ENCODE assay signal across 11 cellular contexts in the genomic region with DNA sequence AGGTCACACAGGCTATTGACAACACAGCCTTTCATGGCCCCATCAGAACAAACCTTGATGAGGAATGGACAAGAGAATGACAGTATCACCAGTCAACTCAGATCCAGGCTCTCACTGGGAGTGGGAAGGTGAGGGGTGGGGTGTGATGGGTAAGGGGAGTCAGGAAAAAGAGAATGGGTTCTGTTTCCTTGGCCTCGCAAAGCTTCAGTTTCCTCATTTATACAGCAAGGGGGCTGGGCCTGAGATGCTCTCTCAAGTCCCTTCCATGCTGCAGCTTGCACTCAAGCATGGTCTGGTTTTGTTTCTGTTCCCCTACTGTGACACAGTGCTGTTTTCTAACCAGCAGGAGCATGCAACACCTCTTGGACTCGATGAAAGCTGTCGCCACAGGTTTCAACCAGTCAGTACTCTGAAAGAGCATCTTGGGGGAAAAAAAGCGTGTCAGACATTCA.
DNase-seq lines count a peak whose midpoint lies in the region; ATAC-seq and TF ChIP-seq lines count a peak whose summit lies in the region.
"Had no signal": no experiment of that assay in that cellular context is flagged by ENCODE, and none has a peak within 500 bp of the region (broad histone marks: within the 10 kb centered on the region; RNA-seq: fewer than 3 reads in every experiment).

No MANE protein-coding gene starts in this region.

- no peak overlapping the region for H3K4me3 ChIP-seq in Peyer's patch
- H3K4me3 ChIP-seq: upper lobe of left lung had no signal

- no peaks in the 10 kb centered on the region for H3K4me1 ChIP-seq in Peyer's patch
- H3K4me1 ChIP-seq: upper lobe of left lung had no signal

- peak overlapping the region in 1 of 4 donors; percentile 26 for H3K27ac ChIP-seq in Peyer's patch
- H3K27ac ChIP-seq: upper lobe of left lung had no signal

- no peaks in the 10 kb centered on the region for H3K27me3 ChIP-seq in Peyer's patch
- H3K27me3 ChIP-seq: upper lobe of left lung had no signal

- TF ChIP-seq CTCF in GM12873 (IDR thresholded peaks at IDR 0.05; ENCODE audit: insufficient read depth, low read depth, low read length, missing control alignments) (peak; percentile 18), Peyer's patch (IDR thresholded peaks at IDR 0.05) (no peak)

- DNase-seq in Peyer's patch (peak in 2 of 3 donors; percentile 55 to 62), epidermal melanocyte (ENCODE audit: insufficient read length, low spot score) (no peak)
- no peak for DNase-seq in stimulated activated naive CD4-positive, alpha-beta T cell (lab: John Stamatoyannopoulos, UW)
- DNase-seq in central memory CD4-positive, alpha-beta T cell, result no peak
- DNase-seq in activated T-cell treated with anti-CD3 and anti-CD28 coated beads, Interleukin-2, amount 50 U/mL, for 48 hours, result no peak
- DNase-seq: natural killer cell; stimulated activated CD4-positive, alpha-beta T cell treated with anti-CD3 and anti-CD28 coated beads, Interleukin-2, amount 100 ng/mL, for 24 hours; upper lobe of left lung had no signal

- no peaks in the 10 kb centered on the region for H3K36me3 ChIP-seq in Peyer's patch
- H3K36me3 ChIP-seq: upper lobe of left lung had no signal

- TF ChIP-seq POLR2A in Peyer's patch (IDR thresholded peaks at IDR 0.05), result no peak

- no peaks in the 10 kb centered on the region for H3K9me3 ChIP-seq in Peyer's patch
- H3K9me3 ChIP-seq: upper lobe of left lung had no signal

- ATAC-seq in GM19467 (IDR thresholded peaks at IDR 0.05; ENCODE audit: unreplicated experiment) (peak; percentile 95), HG03064 (IDR thresholded peaks at IDR 0.05; ENCODE audit: low read depth, unreplicated experiment) (peak; percentile 93)
- ATAC-seq: natural killer cell had no signal

Comparison
In these comparisons a context has a peak if more than half of its experiments do, and no peak if none do; other contexts are left out.
1. DNase-seq: peak in Peyer's patch (2 of 3); none in stimulated activated naive CD4-positive, alpha-beta T cell (0 of 6), central memory CD4-positive, alpha-beta T cell (single experiment), activated T-cell treated with anti-CD3 and anti-CD28 coated beads, Interleukin-2, amount 50 U/mL, for 48 hours (0 of 2) and epidermal melanocyte (single experiment).